Comparison of ENCODE assay signal across 15 cellular contexts in the genomic region with DNA sequence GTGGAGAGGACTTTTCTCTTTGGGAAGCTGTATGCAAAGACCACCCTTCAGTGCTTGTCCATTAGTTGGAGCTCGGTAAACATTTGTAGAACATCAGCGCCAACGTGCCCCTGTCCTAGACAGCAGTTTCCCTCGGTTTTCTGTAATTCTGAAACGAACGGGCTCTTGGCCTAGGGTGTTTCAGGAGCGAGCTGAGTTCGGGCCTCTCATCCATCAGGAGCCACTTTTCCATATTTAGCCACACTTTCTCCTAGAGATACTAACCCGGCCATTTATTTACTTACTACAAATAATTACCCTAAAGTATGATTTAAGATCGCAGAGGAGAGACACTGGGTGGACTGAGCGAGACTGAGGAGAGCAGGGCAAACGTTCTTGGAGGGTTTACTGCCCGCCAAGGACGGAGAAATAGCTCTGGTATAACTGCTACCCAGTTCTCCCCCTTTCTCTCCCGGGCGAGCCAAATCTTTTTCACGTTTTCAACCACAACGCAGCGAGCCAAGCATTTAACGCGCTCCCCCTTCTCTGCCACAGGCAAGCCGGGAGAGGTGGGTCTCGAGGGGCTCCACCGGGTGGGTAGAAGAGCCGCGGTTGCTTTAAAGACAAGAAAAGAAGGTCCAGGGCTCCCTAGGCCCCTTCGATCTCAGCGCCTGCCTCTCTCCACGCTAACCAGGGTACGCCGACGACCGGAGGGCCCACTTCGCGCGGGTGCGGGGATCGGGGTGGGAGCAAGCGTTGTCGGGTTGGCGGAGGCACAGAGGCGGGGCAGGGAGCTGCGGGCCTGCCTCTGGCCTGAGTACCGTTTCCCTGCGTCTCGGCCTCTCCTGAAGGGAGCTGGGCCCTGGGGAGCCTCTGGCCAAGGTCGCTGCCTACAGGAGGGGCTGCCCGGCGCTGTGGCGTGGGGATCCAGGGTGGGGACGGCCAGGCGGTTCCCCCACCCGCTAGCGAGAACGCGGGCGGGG. TPM values are rescaled to one million over a fixed set of nuclear protein-coding genes. Genes with fewer than 3 reads are reported as not detected.
DNase-seq lines count a peak whose midpoint lies in the region; ATAC-seq, FAIRE-seq and TF ChIP-seq lines count a peak whose summit lies in the region.
"Had no signal": no experiment of that assay in that cellular context is flagged by ENCODE, and none has a peak within 500 bp of the region (broad histone marks: within the 10 kb centered on the region; RNA-seq: fewer than 3 reads in every experiment).

No MANE protein-coding gene starts in this region.

- H3K27ac ChIP-seq in HEK293 (ENCODE audit: extremely low read depth, low read depth, low read length) (no peak overlapping the region), kidney (ENCODE audit: low read depth in 2 of 2, low read length in 2 of 2) (no peak overlapping the region), gastrocnemius medialis (peak overlapping the region in 3 of 4 donors; percentile 69 to 74 (median 70)), tibial nerve (no peak overlapping the region)

- H3K9ac ChIP-seq in kidney (ENCODE audit: low read length in 2 of 2): no peak overlapping the region

- DNase-seq in kidney (peak; percentile 53), gastrocnemius medialis (no peak), tibial nerve (ENCODE audit: low spot score in 2 of 2) (no peak)
- DNase-seq: activated T-cell treated with anti-CD3 and anti-CD28 coated beads, Interleukin-2, amount 50 U/mL, for 72 hours; amygdala; CD4-positive, CD25-positive, alpha-beta regulatory T cell; KG1; NCI-H1436 treated with DMSO at 0.1 percent for 48 hours; stimulated activated CD4-positive, alpha-beta T cell treated with anti-CD3 and anti-CD28 coated beads, Interleukin-4, amount 100 ng/mL, for 24 hours had no signal

- no peak for FAIRE-seq in kidney (lab: Jason Lieb, UNC)

- H3K27me3 ChIP-seq in gastrocnemius medialis: peaks cover 0 to 26% (median 10%) of the 10 kb centered on the region in 3 donors
- peaks cover 17 to 100% of the 10 kb centered on the region in 2 donors for H3K27me3 ChIP-seq in tibial nerve

- H3K4me1 Mint-ChIP-seq in brain: peaks cover 50% of the 10 kb centered on the region

- H3K36me3 ChIP-seq in HEK293 (ENCODE audit: control insufficient read depth in 2 of 2, insufficient read depth in 1 of 2, low read length in 2 of 2): peaks cover 0 to 39% of the 10 kb centered on the region in 2 experiments; a peak in 1 of 3 replicates
- no peaks in the 10 kb centered on the region for H3K36me3 ChIP-seq in kidney (ENCODE audit: control insufficient read depth in 1 of 2, insufficient read depth in 2 of 2, low read length in 2 of 2)
- no peaks in the 10 kb centered on the region for H3K36me3 ChIP-seq in gastrocnemius medialis
- no peaks in the 10 kb centered on the region for H3K36me3 ChIP-seq in tibial nerve

- peak overlapping the region; percentile 29 to 87 (median 82) for H3K4me3 Mint-ChIP-seq in brain
- H3K4me3 Mint-ChIP-seq: CD4-positive, CD25-positive, alpha-beta regulatory T cell; stimulated activated memory B cell treated with anti-CD40 and anti-IgM and Interleukin-4, amounts not matched to agents 10 μg/mL and 1 μg/mL and 100 μg/mL, for 72 hours had no signal

- ATAC-seq in gastrocnemius medialis: no peak
- no peak for ATAC-seq in GM18511 (IDR thresholded peaks at IDR 0.05; ENCODE audit: unreplicated experiment)
- no peak for ATAC-seq in HG03565 (IDR thresholded peaks at IDR 0.05; ENCODE audit: unreplicated experiment)
- ATAC-seq: activated T-cell treated with anti-CD3 and anti-CD28 coated beads, Interleukin-2, amount 50 U/mL, for 72 hours; esophagus mucosa; stimulated activated memory B cell treated with anti-CD40 and anti-IgM and Interleukin-4, amounts not matched to agents 10 μg/mL and 1 μg/mL and 100 μg/mL, for 72 hours had no signal

- peaks cover 99% of the 10 kb centered on the region for H3K27me3 Mint-ChIP-seq in brain

- WGBS in tibial nerve, 2 donors: 6 to 11% methylated on average over 56 to 57 of the region's 57 CpGs

- no peaks in the 10 kb centered on the region for H3K4me1 ChIP-seq in HEK293 (ENCODE audit: control insufficient read depth, insufficient read depth, low read length)
- peaks cover 0 to 17% of the 10 kb centered on the region in 2 donors for H3K4me1 ChIP-seq in kidney (ENCODE audit: control insufficient read depth in 1 of 2, insufficient read depth in 1 of 2, low read depth in 1 of 2, low read length in 2 of 2)
- peaks cover 0 to 11% of the 10 kb centered on the region in 2 donors for H3K4me1 ChIP-seq in gastrocnemius medialis
- H3K4me1 ChIP-seq in tibial nerve: peaks cover 0 to 70% (median 21%) of the 10 kb centered on the region in 4 donors

- peaks cover 21% of the 10 kb centered on the region for H3K36me3 Mint-ChIP-seq in brain
- H3K36me3 Mint-ChIP-seq: stimulated activated memory B cell treated with anti-CD40 and anti-IgM and Interleukin-4, amounts not matched to agents 10 μg/mL and 1 μg/mL and 100 μg/mL, for 72 hours had no signal

- peak overlapping the region in 3 of 5 experiments; percentile 84 to 97 (median 86) for H3K27ac Mint-ChIP-seq in brain
- H3K27ac Mint-ChIP-seq: activated T-cell treated with anti-CD3 and anti-CD28 coated beads, Interleukin-2, amount 50 U/mL, for 72 hours; CD4-positive, CD25-positive, alpha-beta regulatory T cell; stimulated activated memory B cell treated with anti-CD40 and anti-IgM and Interleukin-4, amounts not matched to agents 10 μg/mL and 1 μg/mL and 100 μg/mL, for 72 hours had no signal

- in situ Hi-C loops in gastrocnemius medialis (cut with MboI; ENCODE audit: low sequenced_read_pairs in 4 of 4): loop anchor here in 3 of 4 donors (10.0 to 25.0 kb wide), 3 partner anchors 321 to 654 kb away; no protein-coding TSS in a partner anchor

- POLR2A ChIA-PET in HEK293 (lab: Yijun Ruan, JAX): no interaction called here

- TF ChIP-seq EP300 in tibial nerve (IDR thresholded peaks at IDR 0.05): no peak

- CTCF ChIA-PET in HEK293 (lab: Yijun Ruan, JAX): interaction anchor here (0.7 kb wide), 1 partner anchor 293 kb away, joined by 3 read pairs; no protein-coding TSS in a partner anchor

- no peak for TF ChIP-seq CTCF in HEK293 (tag by site-specific recombination; IDR thresholded peaks at IDR 0.05)
- TF ChIP-seq CTCF in brain (conservative IDR thresholded peaks at IDR 0.05): no peak
- TF ChIP-seq CTCF in kidney (IDR thresholded peaks at IDR 0.05; ENCODE audit: borderline replicate concordance, extremely low read depth, insufficient read depth): no peak
- no peak for TF ChIP-seq CTCF in gastrocnemius medialis (IDR thresholded peaks at IDR 0.05 in 4 of 5, conservative IDR thresholded peaks at IDR 0.05 in 1 of 5)
- TF ChIP-seq CTCF in tibial nerve (IDR thresholded peaks at IDR 0.05): no peak

- TF ChIP-seq POLR2A in gastrocnemius medialis (IDR thresholded peaks at IDR 0.05): no peak
- TF ChIP-seq POLR2A in tibial nerve (IDR thresholded peaks at IDR 0.05): no peak

- H3K9me3 Mint-ChIP-seq in brain: peaks cover 1 to 17% (median 3%) of the 10 kb centered on the region in 5 experiments

- no peaks in the 10 kb centered on the region for H3K9me3 ChIP-seq in HEK293 (ENCODE audit: control insufficient read depth, insufficient read depth, low read depth, low read length)
- H3K9me3 ChIP-seq in kidney (ENCODE audit: control insufficient read depth in 1 of 2, low read length in 2 of 2): no peaks in the 10 kb centered on the region
- no peaks in the 10 kb centered on the region for H3K9me3 ChIP-seq in gastrocnemius medialis
- no peaks in the 10 kb centered on the region for H3K9me3 ChIP-seq in tibial nerve

- no peak overlapping the region for H3K4me3 ChIP-seq in HEK293 (ENCODE audit: low read depth, low read length)
- no peak overlapping the region for H3K4me3 ChIP-seq in kidney (ENCODE audit: low read length in 2 of 2)
- H3K4me3 ChIP-seq in gastrocnemius medialis: peak overlapping the region; percentile 29 to 46 (median 40)
- no peak overlapping the region for H3K4me3 ChIP-seq in tibial nerve

- intact Hi-C loops in kidney (cut with DNase I) (no loop called here), gastrocnemius medialis (cut with DNase I; ENCODE audit: low total_unique reads) (loop anchor here (2.0 to 5.0 kb wide), 3 partner anchors 325 to 649 kb away; no protein-coding TSS in a partner anchor)

TF ChIP-seq in HEK293, 187 proteins besides CTCF, POLR2A, EP300 and RAD21:
- TF ChIP-seq SP2 (tag by site-specific recombination; IDR thresholded peaks at IDR 0.05): no peak
- TF ChIP-seq ZNF202 (tag by site-specific recombination; IDR thresholded peaks at IDR 0.05; ENCODE audit: borderline replicate concordance): peak; percentile 65
- no peak for TF ChIP-seq ZNF132 (tag by site-specific recombination; IDR thresholded peaks at IDR 0.05; ENCODE audit: borderline replicate concordance)

RNA-seq across cellular contexts. Expression of a gene that starts 10.8 kb away (rescaled TPM):
- polyA plus RNA-seq in brain (ENCODE audit: insufficient read depth, low read depth, low replicate concordance) (not detected), kidney (ENCODE audit: insufficient read depth, low read depth, low replicate concordance) (0.71 TPM)
- total RNA-seq in kidney (3.2 TPM), gastrocnemius medialis (10 to 100 TPM; 30.5 to 58.9 (median 38.2) TPM), tibial nerve (not detected)
- total RNA-seq: CD4-positive, CD25-positive, alpha-beta regulatory T cell had no signal
- polyA plus RNA-seq: CD4-positive, CD25-positive, alpha-beta regulatory T cell had no signal

Comparison
In these comparisons a context has a peak if more than half of its experiments do, and no peak if none do; other contexts are left out.
1. H3K27ac ChIP-seq: peak in gastrocnemius medialis (3 of 4); none in HEK293 (single experiment), kidney (0 of 2) and tibial nerve (0 of 4).
2. H3K4me3 ChIP-seq: peak in gastrocnemius medialis (4 of 4); none in HEK293 (single experiment), kidney (0 of 2) and tibial nerve (0 of 4).